10 cellular contexts compared by ENCODE assay signal in the genomic region with DNA sequence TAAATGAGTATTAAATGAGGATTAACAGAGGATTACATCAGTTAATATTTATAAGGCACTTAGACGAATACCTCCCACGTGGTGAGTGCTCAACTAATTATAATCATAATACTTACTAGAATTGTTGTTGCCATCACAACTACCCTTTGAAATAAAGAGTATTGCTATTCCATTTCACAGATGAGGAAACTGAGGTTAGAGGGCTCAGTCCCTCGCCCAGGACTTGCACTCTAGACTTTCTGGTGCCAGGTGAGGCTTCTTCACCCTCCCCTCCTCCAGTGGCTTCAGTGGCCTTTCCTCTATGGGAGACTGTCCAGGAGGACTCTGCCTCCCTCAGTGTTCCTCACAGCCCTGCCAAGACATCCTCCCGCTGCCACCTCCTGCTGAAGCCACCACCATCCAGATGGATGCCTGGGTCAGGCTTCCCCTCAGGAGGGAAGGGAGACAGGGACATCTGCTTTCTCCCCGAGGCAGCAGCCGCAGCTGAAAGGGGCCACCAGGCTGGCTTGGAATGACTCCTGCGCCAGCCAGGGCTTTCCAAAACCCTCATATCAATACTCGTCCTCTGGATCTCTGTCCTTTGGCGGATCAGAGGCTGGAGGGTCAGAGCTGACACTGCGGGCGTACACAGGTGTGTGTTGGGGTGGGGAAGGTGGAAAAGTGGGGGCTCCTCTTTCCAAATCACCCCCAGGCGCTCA.
DNase-seq lines count a peak whose midpoint lies in the region; ATAC-seq, FAIRE-seq and TF ChIP-seq lines count a peak whose summit lies in the region.
"Had no signal": no experiment of that assay in that cellular context is flagged by ENCODE, and none has a peak within 500 bp of the region (broad histone marks: within the 10 kb centered on the region; RNA-seq: fewer than 3 reads in every experiment).

No MANE protein-coding gene starts in this region.

- H3K4me3 ChIP-seq in A549 (no peak overlapping the region), fibroblast of lung (replicated peaks in 1 of 4; ENCODE audit: control extremely low read depth in 1 of 4, insufficient read depth in 1 of 4, low read depth in 3 of 4, low read length in 4 of 4) (peak overlapping the region in 1 of 4 experiments; percentile 48), neuronal stem cell (ENCODE audit: low read length in 2 of 2) (peak overlapping the region; percentile 50 to 77)

- no peak for TF ChIP-seq CTCF in A549 (IDR thresholded peaks at IDR 0.05)
- no peak for TF ChIP-seq CTCF in fibroblast of lung (conservative IDR thresholded peaks at IDR 0.05 in 1 of 2, IDR thresholded peaks at IDR 0.05 in 1 of 2; ENCODE audit: low read depth in 1 of 2, low read length in 2 of 2)

- no peaks in the 10 kb centered on the region for H4K20me1 ChIP-seq in fibroblast of lung (ENCODE audit: control insufficient read depth, extremely low read depth, insufficient read depth, low read length)

- no peaks in the 10 kb centered on the region for H3K9me3 ChIP-seq in A549
- H3K9me3 ChIP-seq in fibroblast of lung (ENCODE audit: control insufficient read depth, insufficient read depth, low read depth, low read length) = no peaks in the 10 kb centered on the region
- H3K9me3 ChIP-seq in neuronal stem cell (replicated peaks in 1 of 2; ENCODE audit: control insufficient read depth in 2 of 2, insufficient read depth in 1 of 2, low read depth in 1 of 2, low read length in 2 of 2) = no peaks in the 10 kb centered on the region

- no peaks in the 10 kb centered on the region for H3K79me2 ChIP-seq in fibroblast of lung (ENCODE audit: control insufficient read depth, insufficient read depth, low read length)

- H3K9ac ChIP-seq in fibroblast of lung (ENCODE audit: insufficient read depth, low read length) = no peak overlapping the region
- peak overlapping the region; percentile 85 for H3K9ac ChIP-seq in neuronal stem cell (ENCODE audit: low read depth, low read length, poor library complexity)

- H3K4me2 ChIP-seq in A549 (peak overlapping the region; percentile 68), fibroblast of lung (ENCODE audit: extremely low read depth, insufficient read depth, low read length) (peak overlapping the region; percentile 94), neuronal stem cell (ENCODE audit: insufficient read depth, low read length, poor library complexity, severe bottlenecking) (peak overlapping the region; percentile 81)

- DNase-seq in A549 (ENCODE audit: low read depth in 1 of 2, low spot score in 1 of 2) = no peak
- no peak for DNase-seq in HTR-8/SVneo (ENCODE audit: insufficient read length, low spot score)
- DNase-seq in fibroblast of lung (ENCODE audit: low read depth in 2 of 2) = peak in 1 of 2 donors; percentile 8
- no peak for DNase-seq in neuronal stem cell (ENCODE audit: low spot score)
- DNase-seq in effector CD4-positive, alpha-beta T cell = no peak
- no peak for DNase-seq in cortex of kidney (lab: John Stamatoyannopoulos, UW)
- DNase-seq: activated CD4-positive, alpha-beta T cell treated with anti-CD3 and anti-CD28 coated beads, Interleukin-2, amount 50 U/mL, for 4 hours; stimulated activated naive CD4-positive, alpha-beta T cell had no signal

- FAIRE-seq in A549 (lab: Jason Lieb, UNC) = no peak
- FAIRE-seq in HTR-8/SVneo (lab: Jason Lieb, UNC) = peak; percentile 42

- no peaks in the 10 kb centered on the region for H3K27me3 ChIP-seq in fibroblast of lung (ENCODE audit: control insufficient read depth, insufficient read depth, low read length)
- no peaks in the 10 kb centered on the region for H3K27me3 ChIP-seq in neuronal stem cell (ENCODE audit: control insufficient read depth in 3 of 3, insufficient read depth in 3 of 3, low read depth in 1 of 3, low read length in 3 of 3)

- 17% methylated on average over 7 of the region's 12 CpGs for WGBS in A549 (ENCODE audit: missing lambda C conversion rate)
- no CpG with 5 or more reads among the region's 12 CpGs for WGBS in neuronal stem cell (ENCODE audit: extremely low coverage in 2 of 2, insufficient read length in 2 of 2, insufficient replicate concordance in 1 of 2), 2 donors

- H2BK5ac ChIP-seq in neuronal stem cell (ENCODE audit: low read length) = peak overlapping the region; percentile 68

- TF ChIP-seq EP300 in A549 (IDR thresholded peaks at IDR 0.05) = no peak

- no peak overlapping the region for H4K8ac ChIP-seq in neuronal stem cell (ENCODE audit: low read depth, low read length)

- CTCF ChIA-PET in A549 (lab: Yijun Ruan, JAX) = no interaction called here

- no peak for ATAC-seq in A549
- no peak for ATAC-seq in GM19328 (IDR thresholded peaks at IDR 0.05; ENCODE audit: unreplicated experiment)
- no peak for ATAC-seq in GM21786 (IDR thresholded peaks at IDR 0.05; ENCODE audit: unreplicated experiment)

- no peak for TF ChIP-seq POLR2A in A549 (IDR thresholded peaks at IDR 0.05; ENCODE audit: low read length)

- peak overlapping the region; percentile 61 for H2BK12ac ChIP-seq in neuronal stem cell (ENCODE audit: low read length)

- peak overlapping the region; percentile 69 for H2BK120ac ChIP-seq in neuronal stem cell (ENCODE audit: low read depth, low read length)

- H3K18ac ChIP-seq in neuronal stem cell (ENCODE audit: low read length) = peak overlapping the region; percentile 90

- H3K14ac ChIP-seq in neuronal stem cell (ENCODE audit: low read length) = no peak overlapping the region

- H3K36me3 ChIP-seq in fibroblast of lung (ENCODE audit: control insufficient read depth, insufficient read depth, low read length) = no peaks in the 10 kb centered on the region
- H3K36me3 ChIP-seq in neuronal stem cell (replicated peaks in 1 of 2; ENCODE audit: control insufficient read depth in 2 of 2, insufficient read depth in 2 of 2, low read length in 2 of 2) = no peaks in the 10 kb centered on the region

- H2AK5ac ChIP-seq in neuronal stem cell (ENCODE audit: low read depth, low read length) = peak overlapping the region; percentile 32

- no peak overlapping the region for H2AFZ ChIP-seq in fibroblast of lung (ENCODE audit: low read length)
- H2AFZ ChIP-seq in neuronal stem cell (ENCODE audit: low read length) = peak overlapping the region; percentile 89

- H4K91ac ChIP-seq in neuronal stem cell (ENCODE audit: low read depth, low read length, poor library complexity) = peak overlapping the region; percentile 56

- peak overlapping the region; percentile 96 for H3K4ac ChIP-seq in neuronal stem cell (ENCODE audit: low read length)

- no peak overlapping the region for H3K27ac ChIP-seq in A549
- H3K27ac ChIP-seq in fibroblast of lung (ENCODE audit: insufficient read depth, low read length) = no peak overlapping the region
- H3K27ac ChIP-seq in neuronal stem cell (replicated peaks; ENCODE audit: low read length) = no peak overlapping the region

- no peak overlapping the region for H3K23ac ChIP-seq in neuronal stem cell (ENCODE audit: low read depth, low read length, poor library complexity)

- no peak for TF ChIP-seq RAD21 in A549 (conservative IDR thresholded peaks at IDR 0.05 in 1 of 2, IDR thresholded peaks at IDR 0.05 in 1 of 2)

- POLR2A ChIA-PET in A549 (lab: Yijun Ruan, JAX) = no interaction called here

- H3K4me1 ChIP-seq in A549 = no peaks in the 10 kb centered on the region
- no peaks in the 10 kb centered on the region for H3K4me1 ChIP-seq in fibroblast of lung (ENCODE audit: control insufficient read depth, extremely low read depth, insufficient read depth, low read length)
- H3K4me1 ChIP-seq in neuronal stem cell (ENCODE audit: control insufficient read depth in 2 of 2, insufficient read depth in 1 of 2, low read depth in 1 of 2, low read length in 2 of 2) = peaks cover 17 to 19% of the 10 kb centered on the region in 2 donors

- peak overlapping the region; percentile 60 for H2BK15ac ChIP-seq in neuronal stem cell (ENCODE audit: low read length)

- H3K79me1 ChIP-seq in neuronal stem cell (ENCODE audit: low read depth, low read length) = no peaks in the 10 kb centered on the region

TF ChIP-seq in A549, 52 proteins besides CTCF, POLR2A, EP300 and RAD21:
- TF ChIP-seq MYC (IDR thresholded peaks at IDR 0.05; ENCODE audit: borderline replicate concordance, low read length) (no peak), ZNF302 (CRISPR knock-in tag; IDR thresholded peaks at IDR 0.05) (no peak), NFE2L2 (conservative IDR thresholded peaks at IDR 0.05; ENCODE audit: low read length) (no peak), EHF (CRISPR knock-in tag; IDR thresholded peaks at IDR 0.05) (no peak), MAZ (IDR thresholded peaks at IDR 0.05; ENCODE audit: borderline replicate concordance, low read depth, low read length) (no peak), CHD2 (IDR thresholded peaks at IDR 0.05; ENCODE audit: low read length, partially characterized antibody) (no peak), BCL3 (IDR thresholded peaks at IDR 0.05) (no peak), ESRRA (IDR thresholded peaks at IDR 0.05; ENCODE audit: borderline replicate concordance, low read length) (no peak), FOXS1 (CRISPR knock-in tag; IDR thresholded peaks at IDR 0.05) (no peak)
- TF ChIP-seq, protein P1, sequence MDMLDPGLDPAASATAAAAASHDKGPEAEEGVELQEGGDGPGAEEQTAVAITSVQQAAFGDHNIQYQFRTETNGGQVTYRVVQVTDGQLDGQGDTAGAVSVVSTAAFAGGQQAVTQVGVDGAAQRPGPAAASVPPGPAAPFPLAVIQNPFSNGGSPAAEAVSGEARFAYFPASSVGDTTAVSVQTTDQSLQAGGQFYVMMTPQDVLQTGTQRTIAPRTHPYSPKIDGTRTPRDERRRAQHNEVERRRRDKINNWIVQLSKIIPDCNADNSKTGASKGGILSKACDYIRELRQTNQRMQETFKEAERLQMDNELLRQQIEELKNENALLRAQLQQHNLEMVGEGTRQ (IDR thresholded peaks at IDR 0.05) = no peak
